2 cellular contexts compared by ENCODE assay signal in the genomic region with DNA sequence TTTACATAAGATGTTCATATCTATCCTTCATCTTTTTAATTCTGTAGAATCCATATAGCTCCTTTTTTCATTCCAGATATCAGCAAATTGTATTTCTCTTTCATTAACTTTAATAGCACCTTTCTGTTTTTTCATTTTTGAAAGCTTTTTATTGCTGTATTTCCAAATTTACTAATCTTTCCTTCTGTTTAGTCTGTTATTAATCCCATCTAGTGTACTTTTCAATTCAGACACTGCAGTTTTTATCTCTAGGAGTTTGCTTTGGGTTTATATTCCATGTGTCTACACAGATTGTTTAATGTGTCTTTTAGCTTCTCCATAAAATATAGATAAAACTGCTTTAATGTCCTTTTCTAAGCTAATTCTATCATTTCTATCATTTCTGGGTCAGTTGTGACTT.
TF ChIP-seq lines count a peak whose summit lies in the region.

No MANE protein-coding gene starts in this region.

TF ChIP-seq in HepG2, 621 proteins besides CTCF, POLR2A, EP300 and RAD21:
- TF ChIP-seq ZNF530 (CRISPR knock-in tag; IDR thresholded peaks at IDR 0.05; ENCODE audit: low read depth) (no peak), ZNF160 (CRISPR knock-in tag; IDR thresholded peaks at IDR 0.05) (peak; percentile 65; the same call in 1 of the 2 replicates), ZFP82 (CRISPR knock-in tag; IDR thresholded peaks at IDR 0.05; ENCODE audit: borderline replicate concordance) (no peak)

TF ChIP-seq in K562, 482 proteins besides CTCF, POLR2A, EP300 and RAD21:
- TF ChIP-seq ZFX (CRISPR knock-in tag; IDR thresholded peaks at IDR 0.05) (no peak), JUNB (CRISPR knock-in tag; conservative IDR thresholded peaks at IDR 0.05) (no peak), ZNF431 (CRISPR knock-in tag; IDR thresholded peaks at IDR 0.05) (no peak), CBX1 (IDR thresholded peaks at IDR 0.05; ENCODE audit: low read depth) (no peak), HDAC3 (IDR thresholded peaks at IDR 0.05; ENCODE audit: borderline replicate concordance, partially characterized antibody) (no peak), RCOR1 (IDR thresholded peaks at IDR 0.05; ENCODE audit: borderline replicate concordance in 1 of 2, low read depth in 2 of 2, low read length in 2 of 2) (no peak), ETV1 (tag; conservative IDR thresholded peaks at IDR 0.05; ENCODE audit: low read depth) (no peak), TRIM28 (IDR thresholded peaks at IDR 0.05) (peak; percentile 50; the same call in 1 of the 2 replicates), ZFP30 (CRISPR knock-in tag; IDR thresholded peaks at IDR 0.05; ENCODE audit: borderline replicate concordance) (peak; percentile 92), ZNF212 (CRISPR knock-in tag; IDR thresholded peaks at IDR 0.05) (no peak), SMAD3 (CRISPR knock-in tag; conservative IDR thresholded peaks at IDR 0.05) (no peak)
- TF ChIP-seq, protein P1, sequence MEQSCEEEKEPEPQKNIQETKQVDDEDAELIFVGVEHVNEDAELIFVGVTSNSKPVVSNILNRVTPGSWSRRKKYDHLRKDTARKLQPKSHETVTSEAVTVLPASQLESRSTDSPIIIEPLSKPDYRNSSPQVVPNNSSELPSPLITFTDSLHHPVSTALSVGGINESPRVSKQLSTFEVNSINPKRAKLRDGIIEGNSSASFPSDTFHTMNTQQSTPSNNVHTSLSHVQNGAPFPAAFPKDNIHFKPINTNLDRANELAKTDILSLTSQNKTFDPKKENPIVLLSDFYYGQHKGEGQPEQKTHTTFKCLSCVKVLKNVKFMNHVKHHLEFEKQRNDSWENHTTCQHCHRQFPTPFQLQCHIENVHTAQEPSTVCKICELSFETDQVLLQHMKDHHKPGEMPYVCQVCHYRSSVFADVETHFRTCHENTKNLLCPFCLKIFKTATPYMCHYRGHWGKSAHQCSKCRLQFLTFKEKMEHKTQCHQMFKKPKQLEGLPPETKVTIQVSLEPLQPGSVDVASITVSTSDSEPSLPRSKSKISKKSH (CRISPR knock-in tag; IDR thresholded peaks at IDR 0.05) = peak; percentile 73; the same call in 1 of the 2 replicates
